13 cellular contexts compared by ENCODE assay signal in genomic region chr3:141489184-141489583, GRCh38. TPM values are rescaled to one million over a fixed set of nuclear protein-coding genes. Genes with fewer than 3 reads are reported as not detected.
DNase-seq lines count a peak whose midpoint lies in the region; ATAC-seq and TF ChIP-seq lines count a peak whose summit lies in the region.
"Had no signal": no experiment of that assay in that cellular context is flagged by ENCODE, and none has a peak within 500 bp of the region (broad histone marks: within the 10 kb centered on the region; RNA-seq: fewer than 3 reads in every experiment).

No MANE protein-coding gene starts in this region.

- H3K9me3 Mint-ChIP-seq in CD8-positive, alpha-beta T cell: no peaks in the 10 kb centered on the region
- H3K9me3 Mint-ChIP-seq in activated B cell treated with CpG ODN at 0.5 μM for 24 hours: no peaks in the 10 kb centered on the region
- no peaks in the 10 kb centered on the region for H3K9me3 Mint-ChIP-seq in memory B cell
- H3K9me3 Mint-ChIP-seq in osteocyte (ENCODE audit: unreplicated experiment): no peaks in the 10 kb centered on the region

- H3K4me1 Mint-ChIP-seq in CD8-positive, alpha-beta T cell (ENCODE audit: low read depth): peaks cover 86% of the 10 kb centered on the region
- peaks cover 81% of the 10 kb centered on the region for H3K4me1 Mint-ChIP-seq in activated B cell treated with CpG ODN at 0.5 μM for 24 hours
- peaks cover 45% of the 10 kb centered on the region for H3K4me1 Mint-ChIP-seq in memory B cell
- H3K4me1 Mint-ChIP-seq in osteocyte (ENCODE audit: unreplicated experiment): peaks cover 15% of the 10 kb centered on the region

- intact Hi-C loops in CD8-positive, alpha-beta T cell (cut with DNase I, micrococcal nuclease): loop anchor here (5.0 kb wide), 3 partner anchors 38 to 388 kb away; partner anchors contain the start of gene ATP1B3 (in 1 of the 2)
- intact Hi-C loops in activated B cell treated with CpG ODN at 0.5 μM for 24 hours (cut with micrococcal nuclease): loop anchor here (5.0 kb wide), 4 partner anchors 63 to 958 kb away; partner anchors contain the start of genes RNF7, SLC25A36 and XRN1

- DNase-seq in CD8-positive, alpha-beta T cell: no peak
- DNase-seq in activated B cell treated with CpG ODN at 0.5 μM for 24 hours: no peak
- DNase-seq in memory B cell (ENCODE audit: low spot score in 2 of 2): no peak
- DNase-seq in substantia nigra (lab: John Stamatoyannopoulos, UW): no peak
- DNase-seq in NCI-H2029 (lab: John Stamatoyannopoulos, UW): no peak
- no peak for DNase-seq in osteocyte (ENCODE audit: extremely low spot score, unreplicated experiment)
- no peak for DNase-seq in NCI-H146 (lab: John Stamatoyannopoulos, UW)
- DNase-seq: brain microvascular endothelial cell, DMS53, esophagus squamous epithelium, SIG-M5 had no signal

- peak overlapping the region; percentile 93 for H3K4me3 Mint-ChIP-seq in CD8-positive, alpha-beta T cell
- H3K4me3 Mint-ChIP-seq in activated B cell treated with CpG ODN at 0.5 μM for 24 hours (no peak overlapping the region), memory B cell (no peak overlapping the region), osteocyte (ENCODE audit: unreplicated experiment) (no peak overlapping the region)

- CTCF ChIA-PET in CD8-positive, alpha-beta T cell (lab: Charles Lee): interaction anchor here (1.1 kb wide), 1 partner anchor 71 kb away, joined by 5 read pairs; no protein-coding TSS in a partner anchor
- CTCF ChIA-PET in activated B cell treated with CpG ODN at 0.5 μM for 24 hours (lab: Charles Lee): no interaction called here

- H3K27me3 Mint-ChIP-seq in CD8-positive, alpha-beta T cell (ENCODE audit: low read depth): no peaks in the 10 kb centered on the region
- H3K27me3 Mint-ChIP-seq in activated B cell treated with CpG ODN at 0.5 μM for 24 hours (no peaks in the 10 kb centered on the region), memory B cell (no peaks in the 10 kb centered on the region), osteocyte (ENCODE audit: unreplicated experiment) (no peaks in the 10 kb centered on the region)

- H3K36me3 ChIP-seq in CD8-positive, alpha-beta T cell (ENCODE audit: insufficient read depth, low read length): no peaks in the 10 kb centered on the region
- H3K36me3 ChIP-seq: brain microvascular endothelial cell, esophagus squamous epithelium, suprapubic skin had no signal

- peak overlapping the region; percentile 59 for H3K4me3 ChIP-seq in CD8-positive, alpha-beta T cell (ENCODE audit: low read depth, low read length)
- H3K4me3 ChIP-seq: suprapubic skin had no signal

- no peaks in the 10 kb centered on the region for H3K9me3 ChIP-seq in CD8-positive, alpha-beta T cell (ENCODE audit: low read length)
- H3K9me3 ChIP-seq: esophagus squamous epithelium, suprapubic skin had no signal

- no peaks in the 10 kb centered on the region for H3K27me3 ChIP-seq in CD8-positive, alpha-beta T cell (ENCODE audit: insufficient read depth, low read length)
- H3K27me3 ChIP-seq: brain microvascular endothelial cell, esophagus squamous epithelium, suprapubic skin had no signal

- peaks cover 80% of the 10 kb centered on the region for H3K4me1 ChIP-seq in CD8-positive, alpha-beta T cell (ENCODE audit: insufficient read depth, low read length)

- H3K27ac ChIP-seq in CD8-positive, alpha-beta T cell (ENCODE audit: low read depth, low read length): no peak overlapping the region
- H3K27ac ChIP-seq in substantia nigra (ENCODE audit: low read depth, low read length, poor library complexity, severe bottlenecking): no peak overlapping the region
- H3K27ac ChIP-seq: brain microvascular endothelial cell, esophagus squamous epithelium, suprapubic skin had no signal

- peaks cover 27% of the 10 kb centered on the region for H3K36me3 Mint-ChIP-seq in CD8-positive, alpha-beta T cell
- H3K36me3 Mint-ChIP-seq in activated B cell treated with CpG ODN at 0.5 μM for 24 hours (ENCODE audit: low read depth) (peaks cover 8% of the 10 kb centered on the region), memory B cell (peaks cover 8% of the 10 kb centered on the region), osteocyte (ENCODE audit: unreplicated experiment) (no peaks in the 10 kb centered on the region)

- no peak for ATAC-seq in CD8-positive, alpha-beta T cell
- ATAC-seq in GM21447 (IDR thresholded peaks at IDR 0.05; ENCODE audit: unreplicated experiment) (peak; percentile 22), activated B cell treated with CpG ODN at 0.5 μM for 24 hours (ENCODE audit: low read depth) (no peak), memory B cell (ENCODE audit: low read depth) (no peak)

- TF ChIP-seq CTCF in CD8-positive, alpha-beta T cell (IDR thresholded peaks at IDR 0.05): no peak
- TF ChIP-seq CTCF in activated B cell treated with CpG ODN at 0.5 μM for 24 hours (IDR thresholded peaks at IDR 0.05): no peak
- TF ChIP-seq CTCF in osteocyte (IDR thresholded peaks at IDR 0.05): no peak

- POLR2A ChIA-PET in CD8-positive, alpha-beta T cell (lab: Charles Lee): interaction anchor here (0.6 to 4.6 kb wide), 5 partner anchors 10 to 60 kb away, joined by 3 to 93 read pairs (median 4); no protein-coding TSS in a partner anchor
- POLR2A ChIA-PET in activated B cell treated with CpG ODN at 0.5 μM for 24 hours (lab: Charles Lee): interaction anchor here (0.6 to 0.7 kb wide), 2 partner anchors 8 to 18 kb away, joined by 3 read pairs; no protein-coding TSS in a partner anchor

- H3K27ac Mint-ChIP-seq in CD8-positive, alpha-beta T cell: peak overlapping the region; percentile 85
- H3K27ac Mint-ChIP-seq in activated B cell treated with CpG ODN at 0.5 μM for 24 hours (peak overlapping the region; percentile 19), memory B cell (peak overlapping the region; percentile 8), osteocyte (ENCODE audit: unreplicated experiment) (no peak overlapping the region)

RNA-seq across cellular contexts. Expression of gene RASA2, which starts 2.4 kb away (rescaled TPM):
- total RNA-seq in CD8-positive, alpha-beta T cell: 10 to 100 TPM; 96.3 to 97.4 TPM
- 31.1 and 42.3 TPM in 2 replicates for total RNA-seq in activated B cell treated with CpG ODN at 0.5 μM for 24 hours
- total RNA-seq in osteocyte: 8.4 and 9.9 TPM in 2 replicates
